Comparison of ENCODE assay signal across 8 cellular contexts in genomic region chr6:34414999-34415858, GRCh38. TPM values are rescaled to one million over a fixed set of nuclear protein-coding genes. Genes with fewer than 3 reads are reported as not detected.
DNase-seq lines count a peak whose midpoint lies in the region; ATAC-seq and TF ChIP-seq lines count a peak whose summit lies in the region.

No MANE protein-coding gene starts in this region.

- no peaks in the 10 kb centered on the region for H3K27me3 ChIP-seq in mammary epithelial cell (ENCODE audit: insufficient read depth, low read length)
- no peaks in the 10 kb centered on the region for H3K27me3 ChIP-seq in H7 (ENCODE audit: control insufficient read depth, insufficient read depth, low read length)

- peaks cover 17% of the 10 kb centered on the region for H3K4me1 Mint-ChIP-seq in stimulated activated effector memory CD8-positive, alpha-beta T cell treated with anti-CD3 and anti-CD28 coated beads, Interleukin-12 subunit alpha, Interleukin-12 subunit beta, amount 100 ng/mL, for 72 hours

- H3K4me3 Mint-ChIP-seq in stimulated activated effector memory CD8-positive, alpha-beta T cell treated with anti-CD3 and anti-CD28 coated beads, Interleukin-12 subunit alpha, Interleukin-12 subunit beta, amount 100 ng/mL, for 72 hours, result no peak overlapping the region

- DNase-seq in DMS53 (lab: John Stamatoyannopoulos, UW), result peak; percentile 81
- peak; percentile 80 to 89 for DNase-seq in Kasumi-1 (lab: John Stamatoyannopoulos, UW)
- DNase-seq in SKM-1 treated with dmso at 0.1 percent for 144 hours (lab: John Stamatoyannopoulos, UW; ENCODE audit: unreplicated experiment), result peak; percentile 44
- peak; percentile 50 for DNase-seq in mammary epithelial cell
- DNase-seq in inferior parietal cortex (ENCODE audit: extremely low spot score), result peak; percentile 84
- DNase-seq in stimulated activated effector memory CD8-positive, alpha-beta T cell treated with anti-CD3 and anti-CD28 coated beads, Interleukin-12 subunit alpha, Interleukin-12 subunit beta, amount 100 ng/mL, for 72 hours (ENCODE audit: low spot score in 2 of 2), result no peak
- no peak for DNase-seq in GM19240 (ENCODE audit: insufficient read length, low spot score)
- DNase-seq in H7, result no peak

- TF ChIP-seq CTCF in mammary epithelial cell (conservative IDR thresholded peaks at IDR 0.05 in 1 of 2, IDR thresholded peaks at IDR 0.05 in 1 of 2; ENCODE audit: extremely low read depth in 1 of 2, insufficient read depth in 1 of 2, low read depth in 1 of 2, low read length in 2 of 2), result peak; percentile 51 to 60

- peaks cover 97% of the 10 kb centered on the region for H3K36me3 Mint-ChIP-seq in stimulated activated effector memory CD8-positive, alpha-beta T cell treated with anti-CD3 and anti-CD28 coated beads, Interleukin-12 subunit alpha, Interleukin-12 subunit beta, amount 100 ng/mL, for 72 hours

- no peak overlapping the region for H3K4me3 ChIP-seq in mammary epithelial cell (replicated peaks in 1 of 3; ENCODE audit: insufficient read depth in 1 of 3, low read depth in 2 of 3, low read length in 3 of 3)
- no peak overlapping the region for H3K4me3 ChIP-seq in H7 (ENCODE audit: insufficient read depth, low read depth, low read length)

- H2AFZ ChIP-seq in mammary epithelial cell (ENCODE audit: low read depth, low read length), result no peak overlapping the region

- H3K27ac Mint-ChIP-seq in stimulated activated effector memory CD8-positive, alpha-beta T cell treated with anti-CD3 and anti-CD28 coated beads, Interleukin-12 subunit alpha, Interleukin-12 subunit beta, amount 100 ng/mL, for 72 hours, result peak overlapping the region; percentile 74

- dilution Hi-C loops in mammary epithelial cell (cut with HindIII; ENCODE audit: low sequenced_read_pairs), result no loop called here

- CTCF ChIA-PET in mammary epithelial cell (lab: Charles Lee; ENCODE audit: low non-redundant PET), result interaction anchor here (0.6 to 1.6 kb wide), 11 partner anchors 11 to 1874 kb away, joined by 3 to 26 read pairs (median 14); partner anchors contain the start of genes RPS10 and SMIM29

- H3K9ac ChIP-seq in mammary epithelial cell (ENCODE audit: insufficient read depth, low read length), result no peak overlapping the region

- peaks cover 4% of the 10 kb centered on the region for H3K4me1 ChIP-seq in mammary epithelial cell (ENCODE audit: insufficient read depth, low read length)

- H3K27ac ChIP-seq in mammary epithelial cell (ENCODE audit: insufficient read depth, low read depth, low read length), result no peak overlapping the region

- no TSS peak for BruUV-seq in mammary epithelial cell (replicated peaks; lab: Mats Ljungman, UMichigan)

- in situ Hi-C loops in mammary epithelial cell (cut with MboI; ENCODE audit: low sequenced_read_pairs in 2 of 2), result loop anchor here (10.0 kb wide), 2 partner anchors 210 to 220 kb away; no protein-coding TSS in a partner anchor

- 58% methylated on average over 11 of the region's 11 CpGs for WGBS in mammary epithelial cell (ENCODE audit: low coverage, missing lambda C conversion rate)

- H3K9me3 ChIP-seq in mammary epithelial cell (replicated peaks; ENCODE audit: insufficient read depth, low read length), result no peaks in the 10 kb centered on the region

- intact Hi-C loops in mammary epithelial cell (cut with micrococcal nuclease), result loop anchor here (1.0 kb wide), 3 partner anchors 166 to 252 kb away; partner anchors contain the start of gene SMIM29

- peak; percentile 60 for ATAC-seq in stimulated activated effector memory CD8-positive, alpha-beta T cell treated with anti-CD3 and anti-CD28 coated beads, Interleukin-12 subunit alpha, Interleukin-12 subunit beta, amount 100 ng/mL, for 72 hours

- H3K9me3 Mint-ChIP-seq in stimulated activated effector memory CD8-positive, alpha-beta T cell treated with anti-CD3 and anti-CD28 coated beads, Interleukin-12 subunit alpha, Interleukin-12 subunit beta, amount 100 ng/mL, for 72 hours, result no peaks in the 10 kb centered on the region

- H3K79me2 ChIP-seq in mammary epithelial cell (ENCODE audit: insufficient read depth, low read length), result peaks cover 17% of the 10 kb centered on the region

- no peak overlapping the region for H3K4me2 ChIP-seq in mammary epithelial cell (ENCODE audit: insufficient read depth, low read depth, low read length)

- H4K20me1 ChIP-seq in mammary epithelial cell (ENCODE audit: insufficient read depth, low read length), result peaks cover 7% of the 10 kb centered on the region

- H3K36me3 ChIP-seq in mammary epithelial cell (ENCODE audit: insufficient read depth, low read length), result peaks cover 27% of the 10 kb centered on the region
- H3K36me3 ChIP-seq in H7 (replicated peaks; ENCODE audit: control insufficient read depth, insufficient read depth, low read length), result peaks cover 28% of the 10 kb centered on the region

RNA-seq across cellular contexts. Expression of gene RPS10, which starts 10.6 kb away (rescaled TPM):
- total RNA-seq in mammary epithelial cell, result 1,000 to 10,000 TPM; 1,172 to 2,003 TPM
- 4,560 TPM for polyA plus RNA-seq in mammary epithelial cell
- 1,685 TPM for polyA minus RNA-seq in mammary epithelial cell
- 2,577 and 3,167 TPM in 2 replicates for total RNA-seq in H7 (2014; rRNA removed; shearing (Covaris generic))

RNA-seq across cellular contexts. Expression of gene NUDT3, which starts 22.8 kb away (rescaled TPM):
- total RNA-seq in mammary epithelial cell, result 10 to 100 TPM; 17.9 to 20.2 TPM
- 13.0 TPM for polyA plus RNA-seq in mammary epithelial cell
- polyA minus RNA-seq in mammary epithelial cell, result 18.3 TPM
- total RNA-seq in H7 (2014; rRNA removed; shearing (Covaris generic)), result 28.0 and 32.3 TPM in 2 replicates

RNA-seq across cellular contexts. Expression of gene PACSIN1, which starts 50.6 kb away (rescaled TPM):
- total RNA-seq in mammary epithelial cell, result not detected
- 0.02 TPM for polyA plus RNA-seq in mammary epithelial cell
- not detected for polyA minus RNA-seq in mammary epithelial cell
- 3.4 and 4.9 TPM in 2 replicates for total RNA-seq in H7 (2014; rRNA removed; shearing (Covaris generic))

Comparison
In these comparisons a context has a peak if more than half of its experiments do, and no peak if none do; other contexts are left out.
1. DNase-seq: peak in DMS53 (single experiment), Kasumi-1 (2 of 2), SKM-1 treated with dmso at 0.1 percent for 144 hours (single experiment), mammary epithelial cell (single experiment) and inferior parietal cortex (single experiment); none in stimulated activated effector memory CD8-positive, alpha-beta T cell treated with anti-CD3 and anti-CD28 coated beads, Interleukin-12 subunit alpha, Interleukin-12 subunit beta, amount 100 ng/mL, for 72 hours (0 of 2), GM19240 (single experiment) and H7 (single experiment).